ENCODE assay signal across 1 cellular context in the genomic region with DNA sequence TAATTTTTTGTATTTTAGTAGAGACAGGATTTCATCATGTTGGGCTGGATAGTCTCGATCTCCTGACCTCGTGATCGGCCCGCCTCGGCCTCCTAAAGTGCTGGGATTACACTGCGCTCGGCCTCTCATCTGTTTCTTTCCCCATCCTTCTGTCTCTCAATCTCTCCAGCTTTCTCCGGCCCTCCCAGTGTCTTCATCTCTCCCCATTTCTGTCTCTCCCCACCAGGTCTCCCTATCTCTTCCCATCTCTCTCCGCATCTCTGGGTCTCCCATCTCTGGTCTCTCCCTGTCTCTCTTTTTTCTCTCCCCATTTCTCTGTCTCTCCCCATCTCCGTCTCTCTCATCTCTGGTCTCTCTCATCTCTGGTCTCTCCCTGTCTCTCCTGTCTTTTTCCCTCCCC.
TF ChIP-seq lines count a peak whose summit lies in the region.

No MANE protein-coding gene starts in this region.

TF ChIP-seq in IMR-90, 13 proteins besides CTCF, POLR2A, EP300 and RAD21:
- TF ChIP-seq, protein P1, sequence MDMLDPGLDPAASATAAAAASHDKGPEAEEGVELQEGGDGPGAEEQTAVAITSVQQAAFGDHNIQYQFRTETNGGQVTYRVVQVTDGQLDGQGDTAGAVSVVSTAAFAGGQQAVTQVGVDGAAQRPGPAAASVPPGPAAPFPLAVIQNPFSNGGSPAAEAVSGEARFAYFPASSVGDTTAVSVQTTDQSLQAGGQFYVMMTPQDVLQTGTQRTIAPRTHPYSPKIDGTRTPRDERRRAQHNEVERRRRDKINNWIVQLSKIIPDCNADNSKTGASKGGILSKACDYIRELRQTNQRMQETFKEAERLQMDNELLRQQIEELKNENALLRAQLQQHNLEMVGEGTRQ (IDR thresholded peaks at IDR 0.05; ENCODE audit: low read depth, low read length) = no peak
- TF ChIP-seq FOS (IDR thresholded peaks at IDR 0.05; ENCODE audit: low read depth, low read length) (no peak), MXI1 (IDR thresholded peaks at IDR 0.05; ENCODE audit: borderline replicate concordance, low read depth, low read length) (no peak), CHD1 (IDR thresholded peaks at IDR 0.05; ENCODE audit: low read depth, low read length) (no peak), RFX5 (IDR thresholded peaks at IDR 0.05; ENCODE audit: low read depth, low read length) (no peak), SMC3 (IDR thresholded peaks at IDR 0.05; ENCODE audit: low read depth, low read length) (no peak)
